ENCODE assay signal across 29 cellular contexts in genomic region chr4:177612684-177613083, GRCh38.
"Had no signal": no experiment of that assay in that cellular context is flagged by ENCODE, and none has a peak within 500 bp of the region (broad histone marks: within the 10 kb centered on the region; RNA-seq: fewer than 3 reads in every experiment).

No MANE protein-coding gene starts in this region.

- H3K27me3 Mint-ChIP-seq: dendritic cell treated with granulocyte-macrophage colony-stimulating factor and Interleukin-4, amounts not matched to agents 40 ng/mL and 50 ng/mL, for 4 days had no signal

- ATAC-seq: effector memory CD8-positive, alpha-beta T cell; esophagus mucosa; foreskin keratinocyte; gastrocnemius medialis; gastroesophageal sphincter; heart left ventricle; heart right ventricle had no signal

- DNase-seq: colonic mucosa; cortex of kidney; dermis blood vessel endothelial cell; dorsolateral prefrontal cortex; effector CD4-positive, alpha-beta T cell; effector CD8-positive, alpha-beta T cell; effector memory CD4-positive, alpha-beta T cell; effector memory CD8-positive, alpha-beta T cell; endodermal cell; erythroblast; esophagus squamous epithelium; foreskin fibroblast; foreskin melanocyte; gastrocnemius medialis; glutamatergic neuron; head of caudate nucleus; heart left ventricle; heart right ventricle had no signal

- H3K36me3 ChIP-seq: colonic mucosa, esophagus muscularis mucosa, esophagus squamous epithelium, gastrocnemius medialis, gastroesophageal sphincter, heart left ventricle, heart right ventricle had no signal

- H3K9me3 ChIP-seq: colonic mucosa, esophagus muscularis mucosa, esophagus squamous epithelium, gastrocnemius medialis, gastroesophageal sphincter, heart left ventricle, heart right ventricle had no signal

- H3K27ac Mint-ChIP-seq: dendritic cell treated with granulocyte-macrophage colony-stimulating factor and Interleukin-4, amounts not matched to agents 40 ng/mL and 50 ng/mL, for 4 days; effector memory CD8-positive, alpha-beta T cell; endodermal cell had no signal

- H3K79me2 ChIP-seq: hepatocyte had no signal

- H2AFZ ChIP-seq: hepatocyte had no signal

- H3K4me3 Mint-ChIP-seq: dendritic cell treated with granulocyte-macrophage colony-stimulating factor and Interleukin-4, amounts not matched to agents 40 ng/mL and 50 ng/mL, for 4 days; effector memory CD8-positive, alpha-beta T cell; endodermal cell had no signal

- H3K27ac ChIP-seq: colonic mucosa, coronary artery, dorsolateral prefrontal cortex, epithelial cell of prostate, esophagus muscularis mucosa, esophagus squamous epithelium, foreskin keratinocyte, gastrocnemius medialis, gastroesophageal sphincter, heart left ventricle, heart right ventricle, hepatocyte had no signal

- H3K4me3 ChIP-seq: colonic mucosa, coronary artery, dorsolateral prefrontal cortex, esophagus muscularis mucosa, esophagus squamous epithelium, gastrocnemius medialis, gastroesophageal sphincter, heart left ventricle, heart right ventricle, hepatocyte had no signal

- H3K9me3 Mint-ChIP-seq: dendritic cell treated with granulocyte-macrophage colony-stimulating factor and Interleukin-4, amounts not matched to agents 40 ng/mL and 50 ng/mL, for 4 days; effector memory CD8-positive, alpha-beta T cell had no signal

- H3K4me1 ChIP-seq: colonic mucosa, esophagus muscularis mucosa, esophagus squamous epithelium, foreskin keratinocyte, gastrocnemius medialis, gastroesophageal sphincter, heart left ventricle, heart right ventricle had no signal

- H3K27me3 ChIP-seq: colonic mucosa, dorsolateral prefrontal cortex, esophagus muscularis mucosa, esophagus squamous epithelium, foreskin keratinocyte, gastrocnemius medialis, gastroesophageal sphincter, heart left ventricle, heart right ventricle, hepatocyte had no signal

- FAIRE-seq: endometrium, endothelial cell of umbilical vein, frontal cortex had no signal

- H3K4me2 ChIP-seq: hepatocyte had no signal
